Comparison of ENCODE assay signal across 8 cellular contexts in the genomic region with DNA sequence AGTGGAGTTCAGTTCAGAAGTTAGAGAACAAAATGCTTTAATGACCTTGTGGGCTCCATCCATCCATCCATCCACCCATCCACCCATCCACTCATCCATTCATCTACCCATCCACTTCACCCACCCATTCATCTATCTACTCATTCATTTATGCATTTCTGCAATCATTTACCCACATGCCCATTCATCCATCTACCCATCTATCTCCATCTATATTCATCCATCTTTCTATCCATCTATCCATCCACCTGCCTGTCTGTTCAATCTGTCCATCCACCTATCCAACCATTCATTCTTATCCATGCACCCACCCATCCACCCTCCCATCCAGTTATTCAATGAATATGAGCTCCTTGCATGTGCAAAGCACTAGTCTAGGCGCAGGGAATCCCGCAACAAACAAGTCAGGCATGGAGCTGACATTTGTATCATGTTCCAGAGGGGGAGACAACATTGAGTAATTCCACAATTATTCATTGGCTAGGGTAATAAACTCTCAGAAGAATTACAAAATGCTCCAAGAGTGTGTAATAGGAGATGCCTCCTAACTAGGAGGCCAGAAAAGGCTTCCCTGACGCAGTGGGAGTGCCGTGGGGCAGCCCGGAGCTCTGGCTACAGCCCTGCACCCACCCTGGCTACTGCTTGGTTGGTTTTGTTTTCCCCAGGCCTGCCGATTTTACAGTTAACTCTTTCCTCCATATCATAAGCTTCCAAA.
DNase-seq lines count a peak whose midpoint lies in the region; ATAC-seq and TF ChIP-seq lines count a peak whose summit lies in the region.

No MANE protein-coding gene starts in this region.

- no peak for TF ChIP-seq CTCF in AG09319 (IDR thresholded peaks at IDR 0.05; ENCODE audit: low read depth, low read length)

- no peaks in the 10 kb centered on the region for H3K4me1 Mint-ChIP-seq in activated T-helper 17 cell treated with anti-CD3 and anti-CD28 coated beads, Interleukin-2, amount 50 U/mL, for 72 hours

- H3K27me3 Mint-ChIP-seq in activated T-helper 17 cell treated with anti-CD3 and anti-CD28 coated beads, Interleukin-2, amount 50 U/mL, for 72 hours = peaks cover 21% of the 10 kb centered on the region

- no peak overlapping the region for H3K27ac Mint-ChIP-seq in activated T-helper 17 cell treated with anti-CD3 and anti-CD28 coated beads, Interleukin-2, amount 50 U/mL, for 72 hours

- DNase-seq in AG09319 (ENCODE audit: extremely low read depth, low read depth) = peak; percentile 83
- peak; percentile 86 for DNase-seq in RPMI7951 (ENCODE audit: low read depth)
- DNase-seq in fibroblast of peridontal ligament (ENCODE audit: extremely low read depth) = peak; percentile 95
- peak; percentile 82 for DNase-seq in non-pigmented ciliary epithelial cell (ENCODE audit: low read depth)
- DNase-seq in activated CD4-positive, alpha-beta T cell treated with anti-CD3 and anti-CD28 coated beads, Interleukin-2, amount 50 U/mL, for 4 hours = no peak

- H3K9me3 Mint-ChIP-seq in activated T-helper 17 cell treated with anti-CD3 and anti-CD28 coated beads, Interleukin-2, amount 50 U/mL, for 72 hours = no peaks in the 10 kb centered on the region

- H3K4me3 Mint-ChIP-seq in activated T-helper 17 cell treated with anti-CD3 and anti-CD28 coated beads, Interleukin-2, amount 50 U/mL, for 72 hours = no peak overlapping the region

- H3K36me3 Mint-ChIP-seq in activated T-helper 17 cell treated with anti-CD3 and anti-CD28 coated beads, Interleukin-2, amount 50 U/mL, for 72 hours (ENCODE audit: low read depth) = no peaks in the 10 kb centered on the region

- ATAC-seq in HG03159 (IDR thresholded peaks at IDR 0.05; ENCODE audit: unreplicated experiment) = no peak
- ATAC-seq in activated T-helper 17 cell treated with anti-CD3 and anti-CD28 coated beads, Interleukin-2, amount 50 U/mL, for 72 hours (replicated peaks) = no peak
- no peak for ATAC-seq in GM19397 (IDR thresholded peaks at IDR 0.05; ENCODE audit: unreplicated experiment)

Comparison
In these comparisons a context has a peak if more than half of its experiments do, and no peak if none do; other contexts are left out.
1. DNase-seq: peak in AG09319 (single experiment), RPMI7951 (single experiment), fibroblast of peridontal ligament (single experiment) and non-pigmented ciliary epithelial cell (single experiment); none in activated CD4-positive, alpha-beta T cell treated with anti-CD3 and anti-CD28 coated beads, Interleukin-2, amount 50 U/mL, for 4 hours (0 of 2).